ENCODE assay signal across 17 cellular contexts in the genomic region with DNA sequence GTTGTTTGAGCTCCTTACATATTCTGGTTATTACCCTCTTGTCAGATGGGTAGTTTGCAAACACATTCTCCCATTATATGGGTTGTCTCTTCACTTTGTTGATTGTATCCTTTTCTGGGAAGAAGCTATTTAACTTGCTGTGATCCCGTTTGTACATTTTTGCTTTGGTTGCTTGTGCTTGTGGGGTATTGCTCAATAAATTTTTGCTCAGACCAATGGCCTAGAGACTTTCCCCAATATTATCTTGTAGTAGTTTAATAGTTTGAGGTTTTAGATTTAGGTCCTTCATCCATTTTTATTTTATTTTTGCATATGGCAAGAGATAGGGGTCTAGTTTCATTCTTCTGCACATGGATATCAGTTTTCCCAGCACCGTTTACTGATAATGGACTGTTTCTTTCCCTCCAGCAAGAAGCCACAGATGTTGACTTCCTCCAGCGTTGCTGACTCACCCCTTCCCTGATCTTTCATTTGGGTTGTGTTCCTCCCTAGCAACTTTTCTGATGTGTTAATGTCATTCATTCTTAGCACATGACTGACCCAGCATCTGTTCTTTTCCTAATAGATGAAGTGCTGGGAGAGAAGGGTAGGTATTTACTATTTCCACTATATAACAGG.
DNase-seq lines count a peak whose midpoint lies in the region; ATAC-seq and TF ChIP-seq lines count a peak whose summit lies in the region.
"Had no signal": no experiment of that assay in that cellular context is flagged by ENCODE, and none has a peak within 500 bp of the region (broad histone marks: within the 10 kb centered on the region; RNA-seq: fewer than 3 reads in every experiment).

No MANE protein-coding gene starts in this region.

- no peak overlapping the region for H3K23ac ChIP-seq in mesendoderm (ENCODE audit: low read length)

- H2BK120ac ChIP-seq in mesendoderm (ENCODE audit: low read depth, low read length), result no peak overlapping the region

- CTCF ChIA-PET in PC-9 (lab: Charles Lee), result no interaction called here

- no peak overlapping the region for H2BK5ac ChIP-seq in mesendoderm (ENCODE audit: low read length)

- H3K4me1 ChIP-seq in GM23338 (ENCODE audit: insufficient read depth), result no peaks in the 10 kb centered on the region
- H3K4me1 ChIP-seq in mesendoderm (ENCODE audit: control insufficient read depth, low read depth, low read length), result no peaks in the 10 kb centered on the region
- H3K4me1 ChIP-seq in PC-9 (replicated peaks; ENCODE audit: insufficient read depth), result no peaks in the 10 kb centered on the region
- no peaks in the 10 kb centered on the region for H3K4me1 ChIP-seq in left lung
- H3K4me1 ChIP-seq: SJSA1 had no signal

- intact Hi-C loops in PC-9 (cut with micrococcal nuclease; ENCODE audit: unreplicated experiment) (no loop called here), left lung (cut with DNase I) (no loop called here)

- H2BK15ac ChIP-seq in mesendoderm (replicated peaks; ENCODE audit: low read depth), result no peak overlapping the region

- H3K9me3 ChIP-seq in PC-9 (ENCODE audit: insufficient read depth, low read depth) (no peaks in the 10 kb centered on the region), left lung (no peaks in the 10 kb centered on the region)
- H3K9me3 ChIP-seq: SJSA1 had no signal

- H2AK5ac ChIP-seq in mesendoderm (ENCODE audit: low read length), result no peak overlapping the region

- peaks cover 13% of the 10 kb centered on the region for H3K9me2 ChIP-seq in GM23338 (ENCODE audit: insufficient read depth)
- no peaks in the 10 kb centered on the region for H3K9me2 ChIP-seq in PC-9 (ENCODE audit: insufficient read depth)

- H3K27me3 ChIP-seq in GM23338 (ENCODE audit: insufficient read depth), result no peaks in the 10 kb centered on the region
- H3K27me3 ChIP-seq in mesendoderm (ENCODE audit: insufficient read depth, low read length, poor library complexity), result no peaks in the 10 kb centered on the region
- no peaks in the 10 kb centered on the region for H3K27me3 ChIP-seq in PC-9 (ENCODE audit: insufficient read depth, low read depth)
- H3K27me3 ChIP-seq in left lung, result no peaks in the 10 kb centered on the region
- H3K27me3 ChIP-seq: SJSA1 had no signal

- H3F3A ChIP-seq in GM23338 (replicated peaks; ENCODE audit: low read depth), result no peaks in the 10 kb centered on the region
- no peaks in the 10 kb centered on the region for H3F3A ChIP-seq in PC-9 (ENCODE audit: insufficient read depth, low read depth)

- H3K9me3 Mint-ChIP-seq in GM23338, result no peaks in the 10 kb centered on the region; the same call in 2 of the 3 replicates
- H3K9me3 Mint-ChIP-seq: activated CD4-positive, alpha-beta memory T cell treated with anti-CD3 and anti-CD28 coated beads, Interleukin-2, amount 10 ng/mL, durations not matched to agents 7 days and 5 days had no signal

- no peak overlapping the region for H3K56ac ChIP-seq in mesendoderm (ENCODE audit: low read length)

- in situ Hi-C loops in astrocyte of the spinal cord (cut with HindIII; ENCODE audit: low sequenced_read_pairs), result no loop called here

- DNase-seq in GM23338 (ENCODE audit: low spot score) (no peak), NOMO-1 treated with DMSO at 0.1 percent for 48 hours (lab: John Stamatoyannopoulos, UW; ENCODE audit: unreplicated experiment) (peak; percentile 40), astrocyte of the spinal cord (ENCODE audit: low read depth, low spot score) (peak; percentile 19), mesendoderm (peak; percentile 39), anterior cingulate cortex (lab: John Stamatoyannopoulos, UW) (no peak), PC-9 (no peak), left lung (no peak)
- DNase-seq: activated CD4-positive, alpha-beta memory T cell treated with anti-CD3 and anti-CD28 coated beads, Interleukin-2, amount 10 ng/mL, durations not matched to agents 7 days and 5 days; HCEC 1CT; naive thymus-derived CD8-positive, alpha-beta T cell; NCI-H1105; stimulated activated naive CD8-positive, alpha-beta T cell treated with anti-CD3 and anti-CD28 coated beads, Interleukin-15, amount 100 ng/mL, for 72 hours had no signal

- 0 out of 2 replicates have a peak overlapping the region, but pooled peaks have one; percentile 25 for H2AFZ ChIP-seq in GM23338
- H2AFZ ChIP-seq in PC-9, result no peak overlapping the region

- no peak overlapping the region for H3K4ac ChIP-seq in mesendoderm (ENCODE audit: low read depth, low read length)

- no peaks in the 10 kb centered on the region for H3K27me3 Mint-ChIP-seq in GM23338 (ENCODE audit: insufficient read depth, low read depth, poor library complexity)
- H3K27me3 Mint-ChIP-seq: activated CD4-positive, alpha-beta memory T cell treated with anti-CD3 and anti-CD28 coated beads, Interleukin-2, amount 10 ng/mL, durations not matched to agents 7 days and 5 days; dendritic cell treated with granulocyte-macrophage colony-stimulating factor and Interleukin-4, amounts not matched to agents 40 ng/mL and 50 ng/mL, for 4 days; naive thymus-derived CD8-positive, alpha-beta T cell; progenitor cell of endocrine pancreas; stimulated activated naive CD8-positive, alpha-beta T cell treated with anti-CD3 and anti-CD28 coated beads, Interleukin-15, amount 100 ng/mL, for 72 hours had no signal

- H3K4me3 ChIP-seq in GM23338 (no peak overlapping the region), astrocyte of the spinal cord (ENCODE audit: low read depth, low read length) (no peak overlapping the region), mesendoderm (ENCODE audit: low read length) (no peak overlapping the region), PC-9 (no peak overlapping the region), left lung (no peak overlapping the region)
- H3K4me3 ChIP-seq: SJSA1 had no signal

- no peak overlapping the region for H3K4me3 Mint-ChIP-seq in GM23338
- H3K4me3 Mint-ChIP-seq: activated CD4-positive, alpha-beta memory T cell treated with anti-CD3 and anti-CD28 coated beads, Interleukin-2, amount 10 ng/mL, durations not matched to agents 7 days and 5 days; dendritic cell treated with granulocyte-macrophage colony-stimulating factor and Interleukin-4, amounts not matched to agents 40 ng/mL and 50 ng/mL, for 4 days; naive thymus-derived CD8-positive, alpha-beta T cell; stimulated activated naive CD8-positive, alpha-beta T cell treated with anti-CD3 and anti-CD28 coated beads, Interleukin-15, amount 100 ng/mL, for 72 hours had no signal

- H3K79me2 ChIP-seq in GM23338 (replicated peaks; ENCODE audit: insufficient read depth), result no peaks in the 10 kb centered on the region
- H3K79me2 ChIP-seq in mesendoderm (ENCODE audit: control insufficient read depth, insufficient read depth, low read length), result no peaks in the 10 kb centered on the region
- H3K79me2 ChIP-seq in PC-9 (ENCODE audit: low read depth), result no peaks in the 10 kb centered on the region

- H3K79me1 ChIP-seq in mesendoderm (ENCODE audit: low read length), result no peaks in the 10 kb centered on the region

- no peak overlapping the region for H4K8ac ChIP-seq in mesendoderm (ENCODE audit: low read depth, low read length)

- H3K9ac ChIP-seq in mesendoderm (ENCODE audit: low read length), result no peak overlapping the region

- H3K18ac ChIP-seq in mesendoderm (ENCODE audit: low read length), result no peak overlapping the region

- H3K27ac Mint-ChIP-seq in GM23338, result peak overlapping the region; percentile 23; the same call in 1 of the 2 replicates
- H3K27ac Mint-ChIP-seq: activated CD4-positive, alpha-beta memory T cell treated with anti-CD3 and anti-CD28 coated beads, Interleukin-2, amount 10 ng/mL, durations not matched to agents 7 days and 5 days; dendritic cell treated with granulocyte-macrophage colony-stimulating factor and Interleukin-4, amounts not matched to agents 40 ng/mL and 50 ng/mL, for 4 days; naive thymus-derived CD8-positive, alpha-beta T cell; progenitor cell of endocrine pancreas; stimulated activated naive CD8-positive, alpha-beta T cell treated with anti-CD3 and anti-CD28 coated beads, Interleukin-15, amount 100 ng/mL, for 72 hours had no signal

- H3K4me2 ChIP-seq in GM23338 (no peak overlapping the region), mesendoderm (ENCODE audit: low read length) (no peak overlapping the region), PC-9 (no peak overlapping the region)

- H3K27ac ChIP-seq in GM23338 (ENCODE audit: low read depth) (no peak overlapping the region), mesendoderm (ENCODE audit: low read depth, low read length) (no peak overlapping the region), PC-9 (no peak overlapping the region), left lung (no peak overlapping the region)
- H3K27ac ChIP-seq: SJSA1, VCaP had no signal

- TF ChIP-seq CTCF in GM23338 (conservative IDR thresholded peaks at IDR 0.05; ENCODE audit: low read depth in 2 of 2) (no peak), astrocyte of the spinal cord (IDR thresholded peaks at IDR 0.05; ENCODE audit: low read depth, low read length) (no peak), PC-9 (conservative IDR thresholded peaks at IDR 0.05) (no peak), left lung (IDR thresholded peaks at IDR 0.05) (no peak)

- no peaks in the 10 kb centered on the region for H3K36me3 ChIP-seq in GM23338 (ENCODE audit: insufficient read depth)
- no peaks in the 10 kb centered on the region for H3K36me3 ChIP-seq in mesendoderm (ENCODE audit: control insufficient read depth, insufficient read depth, low read length)
- no peaks in the 10 kb centered on the region for H3K36me3 ChIP-seq in PC-9 (ENCODE audit: low read depth)
- H3K36me3 ChIP-seq in left lung, result no peaks in the 10 kb centered on the region
- H3K36me3 ChIP-seq: SJSA1 had no signal

- H4K20me1 ChIP-seq in GM23338 (replicated peaks; ENCODE audit: insufficient read depth) (no peaks in the 10 kb centered on the region), PC-9 (ENCODE audit: insufficient read depth) (no peaks in the 10 kb centered on the region)

- BruUV-seq in PC-9 (replicated peaks; lab: Mats Ljungman, UMichigan), result no TSS peak

- H4K5ac ChIP-seq in mesendoderm (ENCODE audit: low read length), result no peak overlapping the region

- no CpG with 5 or more reads among the region's 3 CpGs for WGBS in mesendoderm (ENCODE audit: extremely low coverage, insufficient coverage, low lambda C conversion rate)

- ATAC-seq in GM23338, result no peak
- ATAC-seq in SK-N-SH treated with all-trans-retinoic acid at 6 μM for 48 hours, result no peak
- ATAC-seq in left lung, result no peak
- ATAC-seq: naive thymus-derived CD8-positive, alpha-beta T cell; stimulated activated naive CD8-positive, alpha-beta T cell treated with anti-CD3 and anti-CD28 coated beads, Interleukin-15, amount 100 ng/mL, for 72 hours had no signal

- no peaks in the 10 kb centered on the region for H3K36me3 Mint-ChIP-seq in GM23338 (ENCODE audit: low read depth)

- H3K4me1 Mint-ChIP-seq in GM23338, result peaks cover 6% of the 10 kb centered on the region; the same call in 1 of the 3 replicates
- H3K4me1 Mint-ChIP-seq: activated CD4-positive, alpha-beta memory T cell treated with anti-CD3 and anti-CD28 coated beads, Interleukin-2, amount 10 ng/mL, durations not matched to agents 7 days and 5 days; naive thymus-derived CD8-positive, alpha-beta T cell; stimulated activated naive CD8-positive, alpha-beta T cell treated with anti-CD3 and anti-CD28 coated beads, Interleukin-15, amount 100 ng/mL, for 72 hours had no signal

- POLR2A ChIA-PET in PC-9 (lab: Charles Lee; ENCODE audit: unreplicated experiment), result no interaction called here

TF ChIP-seq in GM23338, 12 proteins besides CTCF, POLR2A, EP300 and RAD21 (continues in another document):
- no peak for TF ChIP-seq EZH2 (IDR thresholded peaks at IDR 0.05; ENCODE audit: low read depth, unreplicated experiment)

TF ChIP-seq in SK-N-SH treated with all-trans-retinoic acid at 6 μM for 48 hours, 23 proteins besides CTCF, POLR2A, EP300 and RAD21 (continues in another document):
- no peak for TF ChIP-seq RARB (CRISPR knock-in tag; IDR thresholded peaks at IDR 0.05)

Comparison
In these comparisons a context has a peak if more than half of its experiments do, and no peak if none do; other contexts are left out.
1. DNase-seq: peak in NOMO-1 treated with DMSO at 0.1 percent for 48 hours (single experiment), astrocyte of the spinal cord (single experiment) and mesendoderm (single experiment); none in GM23338 (single experiment), anterior cingulate cortex (0 of 58), PC-9 (0 of 2) and left lung (0 of 2).